ENCODE assay signal across 1 cellular context in the genomic region with DNA sequence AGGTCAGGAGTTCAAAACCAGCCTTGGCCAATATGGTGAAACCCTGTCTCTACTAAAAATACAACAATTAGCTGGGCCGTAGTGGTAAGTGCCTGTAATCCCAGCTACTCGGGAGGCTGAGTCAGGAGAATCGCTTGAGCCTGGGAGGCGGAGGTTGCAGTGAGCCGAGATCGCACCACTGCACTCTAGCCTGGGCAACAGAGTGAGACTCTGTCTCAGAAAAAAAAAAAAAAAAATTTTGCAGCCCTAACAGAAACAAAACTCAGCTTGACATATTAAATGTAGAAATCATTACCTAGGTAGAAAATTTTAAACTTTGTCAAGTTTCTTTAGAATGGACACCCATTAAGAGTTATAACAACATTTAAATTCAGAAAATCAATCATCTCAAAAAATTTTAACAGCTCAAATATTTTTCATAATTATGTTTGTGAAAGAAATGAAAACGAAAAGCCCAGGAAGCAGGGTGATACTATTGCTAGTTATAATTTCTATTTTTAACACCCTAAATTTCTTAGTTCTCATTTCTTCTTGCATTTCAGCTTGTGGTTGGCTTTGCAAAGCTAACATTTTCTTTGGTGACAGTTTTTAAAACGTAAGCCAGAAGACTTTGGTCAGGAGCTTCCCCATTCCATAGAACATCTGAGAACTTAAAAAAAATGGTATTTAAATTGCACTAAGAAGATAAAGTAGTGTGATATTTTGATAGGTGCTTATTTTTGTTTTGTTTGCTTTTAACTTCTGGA.
TF ChIP-seq lines count a peak whose summit lies in the region.

No MANE protein-coding gene starts in this region.

TF ChIP-seq in HepG2, 621 proteins besides CTCF, POLR2A, EP300 and RAD21:
- TF ChIP-seq ZBTB8A (CRISPR knock-in tag; IDR thresholded peaks at IDR 0.05; ENCODE audit: borderline replicate concordance, low read depth) (no peak), EED (CRISPR knock-in tag; IDR thresholded peaks at IDR 0.05) (no peak), HDAC2 (CRISPR knock-in tag; IDR thresholded peaks at IDR 0.05) (no peak)
